ENCODE assay signal across 17 cellular contexts in genomic region chr11:97684486-97685439, GRCh38.
A peak's percentile ranks its signal among the peaks of the same experiment; 100 is the strongest.
DNase-seq lines count a peak whose midpoint lies in the region; ATAC-seq, FAIRE-seq and TF ChIP-seq lines count a peak whose summit lies in the region.
"Had no signal": no experiment of that assay in that cellular context is flagged by ENCODE, and none has a peak within 500 bp of the region (broad histone marks: within the 10 kb centered on the region; RNA-seq: fewer than 3 reads in every experiment).

No MANE protein-coding gene starts in this region.

- H3K9ac ChIP-seq in K562 (ENCODE audit: insufficient read depth in 1 of 2, low read depth in 2 of 2, low read length in 2 of 2), result no peak overlapping the region
- no peak overlapping the region for H3K9ac ChIP-seq in neural progenitor cell

- TF ChIP-seq CTCF in right atrium auricular region (IDR thresholded peaks at IDR 0.05) (no peak), K562 (IDR thresholded peaks at IDR 0.05 in 2 of 3, conservative IDR thresholded peaks at IDR 0.05 in 1 of 3; ENCODE audit: insufficient read depth in 2 of 3, low read depth in 1 of 3, low read length in 3 of 3) (no peak), heart right ventricle (IDR thresholded peaks at IDR 0.05) (no peak), neural progenitor cell (IDR thresholded peaks at IDR 0.05) (no peak)

- no peaks in the 10 kb centered on the region for H3K36me3 Mint-ChIP-seq in neural progenitor cell
- no peaks in the 10 kb centered on the region for H3K36me3 Mint-ChIP-seq in activated CD8-positive, alpha-beta T cell treated with anti-CD3 and anti-CD28 coated beads, Interleukin-2, amount 10 ng/mL, durations not matched to agents 7 days and 5 days (ENCODE audit: low read depth)
- H3K36me3 Mint-ChIP-seq: CD14-positive monocyte had no signal

- H3K79me2 ChIP-seq in K562 (ENCODE audit: control insufficient read depth, insufficient read depth, low read length), result no peaks in the 10 kb centered on the region
- no peaks in the 10 kb centered on the region for H3K79me2 ChIP-seq in neural progenitor cell (ENCODE audit: low read depth)

- no peak for TF ChIP-seq RAD21 in K562 (CRISPR knock-in tag; conservative IDR thresholded peaks at IDR 0.05 in 1 of 2, IDR thresholded peaks at IDR 0.05 in 1 of 2)

- H3K27ac ChIP-seq in right atrium auricular region (no peak overlapping the region), K562 (ENCODE audit: extremely low read depth, low read depth, low read length) (no peak overlapping the region), heart right ventricle (peak overlapping the region in 6 of 10 donors; percentile 7 to 65 (median 38)), neural progenitor cell (no peak overlapping the region)

- H3K4me3 Mint-ChIP-seq in neural progenitor cell, result no peak overlapping the region
- no peak overlapping the region for H3K4me3 Mint-ChIP-seq in activated CD8-positive, alpha-beta T cell treated with anti-CD3 and anti-CD28 coated beads, Interleukin-2, amount 10 ng/mL, durations not matched to agents 7 days and 5 days
- H3K4me3 Mint-ChIP-seq: CD14-positive monocyte had no signal

- H3K4me1 ChIP-seq in right atrium auricular region (no peaks in the 10 kb centered on the region), K562 (replicated peaks in 1 of 2; ENCODE audit: control insufficient read depth in 2 of 2, insufficient read depth in 2 of 2, low read length in 2 of 2) (no peaks in the 10 kb centered on the region), heart right ventricle (peaks cover 0 to 14% (median 4%) of the 10 kb centered on the region in 9 donors), neural progenitor cell (peaks cover 16% of the 10 kb centered on the region)

- peaks cover 7% of the 10 kb centered on the region for H3K4me1 Mint-ChIP-seq in neural progenitor cell
- H3K4me1 Mint-ChIP-seq in activated CD8-positive, alpha-beta T cell treated with anti-CD3 and anti-CD28 coated beads, Interleukin-2, amount 10 ng/mL, durations not matched to agents 7 days and 5 days (ENCODE audit: low read depth), result no peaks in the 10 kb centered on the region
- H3K4me1 Mint-ChIP-seq: CD14-positive monocyte had no signal

- H3K36me3 ChIP-seq in right atrium auricular region, result no peaks in the 10 kb centered on the region
- H3K36me3 ChIP-seq in K562 (ENCODE audit: control insufficient read depth, insufficient read depth, low read length), result no peaks in the 10 kb centered on the region
- no peaks in the 10 kb centered on the region for H3K36me3 ChIP-seq in heart right ventricle
- H3K36me3 ChIP-seq in neural progenitor cell, result no peaks in the 10 kb centered on the region

- no peaks in the 10 kb centered on the region for H3K9me3 Mint-ChIP-seq in neural progenitor cell
- H3K9me3 Mint-ChIP-seq in activated CD8-positive, alpha-beta T cell treated with anti-CD3 and anti-CD28 coated beads, Interleukin-2, amount 10 ng/mL, durations not matched to agents 7 days and 5 days (ENCODE audit: insufficient read depth), result peaks cover 9% of the 10 kb centered on the region

- no peak for TF ChIP-seq POLR2A in K562 (conservative IDR thresholded peaks at IDR 0.05)

- no peaks in the 10 kb centered on the region for H3K27me3 Mint-ChIP-seq in neural progenitor cell (ENCODE audit: insufficient read depth, low read depth)
- H3K27me3 Mint-ChIP-seq in activated CD8-positive, alpha-beta T cell treated with anti-CD3 and anti-CD28 coated beads, Interleukin-2, amount 10 ng/mL, durations not matched to agents 7 days and 5 days (ENCODE audit: low read depth), result no peaks in the 10 kb centered on the region

- in situ Hi-C loops in K562 (cut with MboI), result no loop called here

- DNase-seq in Right ventricle myocardium inferior (ENCODE audit: missing footprints) (no peak), right atrium auricular region (ENCODE audit: low spot score) (no peak), K562 (ENCODE audit: extremely low read depth in 1 of 4, low spot score in 3 of 4) (no peak), heart right ventricle (no peak), neural progenitor cell (ENCODE audit: low spot score) (no peak), HuH-7.5 (ENCODE audit: low spot score) (no peak)
- no peak for DNase-seq in activated CD8-positive, alpha-beta T cell treated with anti-CD3 and anti-CD28 coated beads, Interleukin-2, amount 10 ng/mL, durations not matched to agents 7 days and 5 days
- DNase-seq: 8988T, EL, H7, NCI-H1105, NCI-H2029 treated with DMSO at 0.1 percent for 48 hours, NCI-H2171 had no signal

- intact Hi-C loops in Right ventricle myocardium inferior (cut with DNase I), result loop anchor here (10.0 kb wide), 1 partner anchor 820 kb away; no protein-coding TSS in a partner anchor
- intact Hi-C loops in K562 (cut with micrococcal nuclease), result no loop called here
- intact Hi-C loops in heart right ventricle (cut with DNase I), result no loop called here

- H3K9me3 ChIP-seq in right atrium auricular region (no peaks in the 10 kb centered on the region), K562 (replicated peaks; ENCODE audit: control insufficient read depth, insufficient read depth, low read depth, low read length) (0 out of 2 replicates have a peak, but pooled peaks cover 1% of the 10 kb centered on the region), heart right ventricle (no peaks in the 10 kb centered on the region), neural progenitor cell (ENCODE audit: low read depth) (no peaks in the 10 kb centered on the region)

- CTCF ChIA-PET in K562 (lab: Yijun Ruan, JAX; ENCODE audit: low intra/inter-chr PET ratio), result interaction anchor here (0.6 kb wide), 1 partner anchor 818 kb away, joined by 3 read pairs; no protein-coding TSS in a partner anchor
- CTCF ChIA-PET in activated CD8-positive, alpha-beta T cell treated with anti-CD3 and anti-CD28 coated beads, Interleukin-2, amount 10 ng/mL, durations not matched to agents 7 days and 5 days (lab: Charles Lee), result no interaction called here

- peak overlapping the region; percentile 40 for H3K27ac Mint-ChIP-seq in neural progenitor cell
- H3K27ac Mint-ChIP-seq in activated CD8-positive, alpha-beta T cell treated with anti-CD3 and anti-CD28 coated beads, Interleukin-2, amount 10 ng/mL, durations not matched to agents 7 days and 5 days, result no peak overlapping the region
- H3K27ac Mint-ChIP-seq: CD14-positive monocyte had no signal

- POLR2A ChIA-PET in K562 (lab: Yijun Ruan, JAX), result no interaction called here
- POLR2A ChIA-PET in activated CD8-positive, alpha-beta T cell treated with anti-CD3 and anti-CD28 coated beads, Interleukin-2, amount 10 ng/mL, durations not matched to agents 7 days and 5 days (lab: Charles Lee), result no interaction called here

- peak overlapping the region; percentile 85 for H2AFZ ChIP-seq in K562 (ENCODE audit: low read depth, low read length)
- peak overlapping the region; percentile 12 for H2AFZ ChIP-seq in neural progenitor cell (replicated peaks)

- H3K4me3 ChIP-seq in right atrium auricular region (no peak overlapping the region), K562 (no peak overlapping the region), heart right ventricle (no peak overlapping the region), neural progenitor cell (no peak overlapping the region)

- no peaks in the 10 kb centered on the region for H3F3A ChIP-seq in neural progenitor cell (ENCODE audit: low read depth)

- H3K9me1 ChIP-seq in K562 (ENCODE audit: control insufficient read depth, insufficient read depth, low read length), result peaks cover 3% of the 10 kb centered on the region

- H4K20me1 ChIP-seq in K562 (replicated peaks; ENCODE audit: control insufficient read depth, insufficient read depth, low read length) (no peaks in the 10 kb centered on the region), neural progenitor cell (ENCODE audit: low read depth) (no peaks in the 10 kb centered on the region)

- ATAC-seq in Right ventricle myocardium inferior, result peak; percentile 65
- no peak for ATAC-seq in K562
- ATAC-seq in heart right ventricle, result peak; percentile 33 to 86 (median 74)
- ATAC-seq in GM21515 (IDR thresholded peaks at IDR 0.05; ENCODE audit: unreplicated experiment), result no peak
- no peak for ATAC-seq in activated CD8-positive, alpha-beta T cell treated with anti-CD3 and anti-CD28 coated beads, Interleukin-2, amount 10 ng/mL, durations not matched to agents 7 days and 5 days

- 13% methylated on average over 5 of the region's 5 CpGs for WGBS in K562 (ENCODE audit: insufficient coverage, low coverage, missing lambda C conversion rate)
- 34 to 46% methylated on average over 5 of the region's 5 CpGs for WGBS in heart right ventricle, 2 donors

- TF ChIP-seq EP300 in K562 (IDR thresholded peaks at IDR 0.05; ENCODE audit: low read length), result no peak

- FAIRE-seq in K562 (lab: Jason Lieb, UNC), result no peak
- FAIRE-seq: D721Med, RCC 7860 had no signal

- no TSS peak for BruUV-seq in K562 (replicated peaks; lab: Mats Ljungman, UMichigan)

- H3K27me3 ChIP-seq in right atrium auricular region (no peaks in the 10 kb centered on the region), K562 (ENCODE audit: control insufficient read depth in 2 of 2, insufficient read depth in 2 of 2, low read length in 2 of 2) (no peaks in the 10 kb centered on the region), heart right ventricle (no peaks in the 10 kb centered on the region), neural progenitor cell (no peaks in the 10 kb centered on the region)

- H3K4me2 ChIP-seq in K562 (ENCODE audit: insufficient read depth, low read length), result no peak overlapping the region
- no peak overlapping the region for H3K4me2 ChIP-seq in neural progenitor cell

TF ChIP-seq in K562, 482 proteins besides CTCF, POLR2A, EP300 and RAD21 (continues in another document):
- no peak for TF ChIP-seq SETDB1 (IDR thresholded peaks at IDR 0.05; ENCODE audit: low read length)
- TF ChIP-seq TGIF2 (CRISPR knock-in tag; IDR thresholded peaks at IDR 0.05), result no peak
- no peak for TF ChIP-seq MTA3 (IDR thresholded peaks at IDR 0.05; ENCODE audit: borderline replicate concordance)
- TF ChIP-seq ZNF511 (CRISPR knock-in tag; IDR thresholded peaks at IDR 0.05), result no peak
- no peak for TF ChIP-seq NELFE (IDR thresholded peaks at IDR 0.05; ENCODE audit: insufficient read depth, insufficient read length)

Comparison
In these comparisons a context has a peak if more than half of its experiments do, and no peak if none do; other contexts are left out.
1. H3K27ac ChIP-seq: peak in heart right ventricle (6 of 10); none in right atrium auricular region (0 of 2), K562 (single experiment) and neural progenitor cell (single experiment).
2. ATAC-seq: peak in Right ventricle myocardium inferior (single experiment) and heart right ventricle (8 of 8); none in K562 (single experiment), GM21515 (single experiment) and activated CD8-positive, alpha-beta T cell treated with anti-CD3 and anti-CD28 coated beads, Interleukin-2, amount 10 ng/mL, durations not matched to agents 7 days and 5 days (single experiment).